ENCODE assay signal across 1 cellular context in the genomic region with DNA sequence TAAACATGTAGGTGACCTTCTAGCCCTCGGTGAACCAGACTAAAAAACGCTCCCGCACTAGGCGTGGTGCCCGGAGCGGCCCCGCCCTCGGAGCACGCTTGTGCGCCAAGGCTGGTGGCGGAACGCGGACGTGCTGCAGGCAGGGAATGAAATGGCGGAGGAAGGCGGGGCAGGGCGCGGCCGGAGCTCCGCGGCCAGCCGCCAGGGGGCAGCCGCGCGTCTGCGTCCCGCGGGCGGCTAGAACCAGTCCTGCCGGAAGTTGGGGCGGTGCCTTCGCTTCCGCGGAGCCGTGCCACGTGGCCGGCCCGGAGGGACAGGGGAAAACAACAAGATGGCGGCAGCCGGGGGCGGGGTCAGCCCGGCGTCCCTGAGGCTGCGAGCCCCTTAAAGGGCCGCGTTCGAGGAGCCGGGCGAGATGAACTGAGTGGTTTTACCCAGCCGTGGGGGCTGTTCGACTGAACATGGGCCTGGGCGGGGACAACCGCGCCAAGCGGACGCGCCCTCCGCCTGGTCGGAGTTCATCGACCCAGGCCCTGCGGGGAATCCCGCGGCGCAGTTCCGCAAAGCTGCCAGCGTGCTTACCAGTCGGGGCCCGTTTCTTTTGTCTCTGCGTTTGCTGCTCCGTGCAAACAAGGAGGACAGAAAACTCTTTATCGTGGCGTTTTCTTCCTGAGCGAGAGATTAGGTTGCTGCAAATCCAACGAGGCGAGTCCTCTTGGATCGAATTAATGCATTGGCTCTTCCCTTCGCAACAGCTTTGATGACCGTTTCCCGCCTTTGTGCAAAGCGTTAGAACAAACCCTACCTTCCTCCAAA.
TF ChIP-seq lines count a peak whose summit lies in the region.

No MANE protein-coding gene starts in this region.

TF ChIP-seq in WTC11, 78 proteins besides CTCF, POLR2A, EP300 and RAD21 (continued from another document and continues in another):
- TF ChIP-seq, protein P1, sequence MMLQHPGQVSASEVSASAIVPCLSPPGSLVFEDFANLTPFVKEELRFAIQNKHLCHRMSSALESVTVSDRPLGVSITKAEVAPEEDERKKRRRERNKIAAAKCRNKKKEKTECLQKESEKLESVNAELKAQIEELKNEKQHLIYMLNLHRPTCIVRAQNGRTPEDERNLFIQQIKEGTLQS (CRISPR knock-in tag; conservative IDR thresholded peaks at IDR 0.05), result 0 out of 2 replicates have a peak, but pooled peaks have one; percentile 23
- no peak for TF ChIP-seq MXD4 (CRISPR knock-in tag; IDR thresholded peaks at IDR 0.05; ENCODE audit: borderline replicate concordance)
- TF ChIP-seq, protein P2, sequence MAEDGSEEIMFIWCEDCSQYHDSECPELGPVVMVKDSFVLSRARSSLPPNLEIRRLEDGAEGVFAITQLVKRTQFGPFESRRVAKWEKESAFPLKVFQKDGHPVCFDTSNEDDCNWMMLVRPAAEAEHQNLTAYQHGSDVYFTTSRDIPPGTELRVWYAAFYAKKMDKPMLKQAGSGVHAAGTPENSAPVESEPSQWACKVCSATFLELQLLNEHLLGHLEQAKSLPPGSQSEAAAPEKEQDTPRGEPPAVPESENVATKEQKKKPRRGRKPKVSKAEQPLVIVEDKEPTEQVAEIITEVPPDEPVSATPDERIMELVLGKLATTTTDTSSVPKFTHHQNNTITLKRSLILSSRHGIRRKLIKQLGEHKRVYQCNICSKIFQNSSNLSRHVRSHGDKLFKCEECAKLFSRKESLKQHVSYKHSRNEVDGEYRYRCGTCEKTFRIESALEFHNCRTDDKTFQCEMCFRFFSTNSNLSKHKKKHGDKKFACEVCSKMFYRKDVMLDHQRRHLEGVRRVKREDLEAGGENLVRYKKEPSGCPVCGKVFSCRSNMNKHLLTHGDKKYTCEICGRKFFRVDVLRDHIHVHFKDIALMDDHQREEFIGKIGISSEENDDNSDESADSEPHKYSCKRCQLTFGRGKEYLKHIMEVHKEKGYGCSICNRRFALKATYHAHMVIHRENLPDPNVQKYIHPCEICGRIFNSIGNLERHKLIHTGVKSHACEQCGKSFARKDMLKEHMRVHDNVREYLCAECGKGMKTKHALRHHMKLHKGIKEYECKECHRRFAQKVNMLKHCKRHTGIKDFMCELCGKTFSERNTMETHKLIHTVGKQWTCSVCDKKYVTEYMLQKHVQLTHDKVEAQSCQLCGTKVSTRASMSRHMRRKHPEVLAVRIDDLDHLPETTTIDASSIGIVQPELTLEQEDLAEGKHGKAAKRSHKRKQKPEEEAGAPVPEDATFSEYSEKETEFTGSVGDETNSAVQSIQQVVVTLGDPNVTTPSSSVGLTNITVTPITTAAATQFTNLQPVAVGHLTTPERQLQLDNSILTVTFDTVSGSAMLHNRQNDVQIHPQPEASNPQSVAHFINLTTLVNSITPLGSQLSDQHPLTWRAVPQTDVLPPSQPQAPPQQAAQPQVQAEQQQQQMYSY (CRISPR knock-in tag; IDR thresholded peaks at IDR 0.05), result no peak
- TF ChIP-seq, protein P3, sequence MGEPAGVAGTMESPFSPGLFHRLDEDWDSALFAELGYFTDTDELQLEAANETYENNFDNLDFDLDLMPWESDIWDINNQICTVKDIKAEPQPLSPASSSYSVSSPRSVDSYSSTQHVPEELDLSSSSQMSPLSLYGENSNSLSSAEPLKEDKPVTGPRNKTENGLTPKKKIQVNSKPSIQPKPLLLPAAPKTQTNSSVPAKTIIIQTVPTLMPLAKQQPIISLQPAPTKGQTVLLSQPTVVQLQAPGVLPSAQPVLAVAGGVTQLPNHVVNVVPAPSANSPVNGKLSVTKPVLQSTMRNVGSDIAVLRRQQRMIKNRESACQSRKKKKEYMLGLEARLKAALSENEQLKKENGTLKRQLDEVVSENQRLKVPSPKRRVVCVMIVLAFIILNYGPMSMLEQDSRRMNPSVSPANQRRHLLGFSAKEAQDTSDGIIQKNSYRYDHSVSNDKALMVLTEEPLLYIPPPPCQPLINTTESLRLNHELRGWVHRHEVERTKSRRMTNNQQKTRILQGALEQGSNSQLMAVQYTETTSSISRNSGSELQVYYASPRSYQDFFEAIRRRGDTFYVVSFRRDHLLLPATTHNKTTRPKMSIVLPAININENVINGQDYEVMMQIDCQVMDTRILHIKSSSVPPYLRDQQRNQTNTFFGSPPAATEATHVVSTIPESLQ (CRISPR knock-in tag; IDR thresholded peaks at IDR 0.05), result no peak
- peak; percentile 37; the same call in 1 of the 2 replicates for TF ChIP-seq NFYB (CRISPR knock-in tag; conservative IDR thresholded peaks at IDR 0.05; ENCODE audit: low read depth)
- TF ChIP-seq, protein P4, sequence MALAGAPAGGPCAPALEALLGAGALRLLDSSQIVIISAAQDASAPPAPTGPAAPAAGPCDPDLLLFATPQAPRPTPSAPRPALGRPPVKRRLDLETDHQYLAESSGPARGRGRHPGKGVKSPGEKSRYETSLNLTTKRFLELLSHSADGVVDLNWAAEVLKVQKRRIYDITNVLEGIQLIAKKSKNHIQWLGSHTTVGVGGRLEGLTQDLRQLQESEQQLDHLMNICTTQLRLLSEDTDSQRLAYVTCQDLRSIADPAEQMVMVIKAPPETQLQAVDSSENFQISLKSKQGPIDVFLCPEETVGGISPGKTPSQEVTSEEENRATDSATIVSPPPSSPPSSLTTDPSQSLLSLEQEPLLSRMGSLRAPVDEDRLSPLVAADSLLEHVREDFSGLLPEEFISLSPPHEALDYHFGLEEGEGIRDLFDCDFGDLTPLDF (CRISPR knock-in tag; IDR thresholded peaks at IDR 0.05), result peak; percentile 14; the same call in 1 of the 2 replicates
- TF ChIP-seq, protein P5, sequence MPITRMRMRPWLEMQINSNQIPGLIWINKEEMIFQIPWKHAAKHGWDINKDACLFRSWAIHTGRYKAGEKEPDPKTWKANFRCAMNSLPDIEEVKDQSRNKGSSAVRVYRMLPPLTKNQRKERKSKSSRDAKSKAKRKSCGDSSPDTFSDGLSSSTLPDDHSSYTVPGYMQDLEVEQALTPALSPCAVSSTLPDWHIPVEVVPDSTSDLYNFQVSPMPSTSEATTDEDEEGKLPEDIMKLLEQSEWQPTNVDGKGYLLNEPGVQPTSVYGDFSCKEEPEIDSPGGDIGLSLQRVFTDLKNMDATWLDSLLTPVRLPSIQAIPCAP (CRISPR knock-in tag; IDR thresholded peaks at IDR 0.05), result peak; percentile 67; the same call in 1 of the 2 replicates
- peak; percentile 49; the same call in 1 of the 2 replicates for TF ChIP-seq SMAD4 (CRISPR knock-in tag; IDR thresholded peaks at IDR 0.05)
- peak; percentile 96 for TF ChIP-seq ETV6 (CRISPR knock-in tag; IDR thresholded peaks at IDR 0.05)
- TF ChIP-seq, protein P6, sequence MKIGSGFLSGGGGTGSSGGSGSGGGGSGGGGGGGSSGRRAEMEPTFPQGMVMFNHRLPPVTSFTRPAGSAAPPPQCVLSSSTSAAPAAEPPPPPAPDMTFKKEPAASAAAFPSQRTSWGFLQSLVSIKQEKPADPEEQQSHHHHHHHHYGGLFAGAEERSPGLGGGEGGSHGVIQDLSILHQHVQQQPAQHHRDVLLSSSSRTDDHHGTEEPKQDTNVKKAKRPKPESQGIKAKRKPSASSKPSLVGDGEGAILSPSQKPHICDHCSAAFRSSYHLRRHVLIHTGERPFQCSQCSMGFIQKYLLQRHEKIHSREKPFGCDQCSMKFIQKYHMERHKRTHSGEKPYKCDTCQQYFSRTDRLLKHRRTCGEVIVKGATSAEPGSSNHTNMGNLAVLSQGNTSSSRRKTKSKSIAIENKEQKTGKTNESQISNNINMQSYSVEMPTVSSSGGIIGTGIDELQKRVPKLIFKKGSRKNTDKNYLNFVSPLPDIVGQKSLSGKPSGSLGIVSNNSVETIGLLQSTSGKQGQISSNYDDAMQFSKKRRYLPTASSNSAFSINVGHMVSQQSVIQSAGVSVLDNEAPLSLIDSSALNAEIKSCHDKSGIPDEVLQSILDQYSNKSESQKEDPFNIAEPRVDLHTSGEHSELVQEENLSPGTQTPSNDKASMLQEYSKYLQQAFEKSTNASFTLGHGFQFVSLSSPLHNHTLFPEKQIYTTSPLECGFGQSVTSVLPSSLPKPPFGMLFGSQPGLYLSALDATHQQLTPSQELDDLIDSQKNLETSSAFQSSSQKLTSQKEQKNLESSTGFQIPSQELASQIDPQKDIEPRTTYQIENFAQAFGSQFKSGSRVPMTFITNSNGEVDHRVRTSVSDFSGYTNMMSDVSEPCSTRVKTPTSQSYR (CRISPR knock-in tag; IDR thresholded peaks at IDR 0.05), result no peak
- TF ChIP-seq, protein P7, sequence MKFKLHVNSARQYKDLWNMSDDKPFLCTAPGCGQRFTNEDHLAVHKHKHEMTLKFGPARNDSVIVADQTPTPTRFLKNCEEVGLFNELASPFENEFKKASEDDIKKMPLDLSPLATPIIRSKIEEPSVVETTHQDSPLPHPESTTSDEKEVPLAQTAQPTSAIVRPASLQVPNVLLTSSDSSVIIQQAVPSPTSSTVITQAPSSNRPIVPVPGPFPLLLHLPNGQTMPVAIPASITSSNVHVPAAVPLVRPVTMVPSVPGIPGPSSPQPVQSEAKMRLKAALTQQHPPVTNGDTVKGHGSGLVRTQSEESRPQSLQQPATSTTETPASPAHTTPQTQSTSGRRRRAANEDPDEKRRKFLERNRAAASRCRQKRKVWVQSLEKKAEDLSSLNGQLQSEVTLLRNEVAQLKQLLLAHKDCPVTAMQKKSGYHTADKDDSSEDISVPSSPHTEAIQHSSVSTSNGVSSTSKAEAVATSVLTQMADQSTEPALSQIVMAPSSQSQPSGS (CRISPR knock-in tag; IDR thresholded peaks at IDR 0.05; ENCODE audit: borderline replicate concordance, low read depth), result no peak
- TF ChIP-seq JAZF1 (CRISPR knock-in tag; IDR thresholded peaks at IDR 0.05), result no peak
- TF ChIP-seq ZNF138 (CRISPR knock-in tag; conservative IDR thresholded peaks at IDR 0.05), result no peak
- TF ChIP-seq ZNF396 (CRISPR knock-in tag; IDR thresholded peaks at IDR 0.05; ENCODE audit: borderline replicate concordance), result no peak
- peak; percentile 98 for TF ChIP-seq FOXK1 (CRISPR knock-in tag; IDR thresholded peaks at IDR 0.05)
- no peak for TF ChIP-seq NFATC4 (CRISPR knock-in tag; IDR thresholded peaks at IDR 0.05)
- TF ChIP-seq MYBL2 (CRISPR knock-in tag; IDR thresholded peaks at IDR 0.05), result peak; percentile 97
- TF ChIP-seq, protein P8, sequence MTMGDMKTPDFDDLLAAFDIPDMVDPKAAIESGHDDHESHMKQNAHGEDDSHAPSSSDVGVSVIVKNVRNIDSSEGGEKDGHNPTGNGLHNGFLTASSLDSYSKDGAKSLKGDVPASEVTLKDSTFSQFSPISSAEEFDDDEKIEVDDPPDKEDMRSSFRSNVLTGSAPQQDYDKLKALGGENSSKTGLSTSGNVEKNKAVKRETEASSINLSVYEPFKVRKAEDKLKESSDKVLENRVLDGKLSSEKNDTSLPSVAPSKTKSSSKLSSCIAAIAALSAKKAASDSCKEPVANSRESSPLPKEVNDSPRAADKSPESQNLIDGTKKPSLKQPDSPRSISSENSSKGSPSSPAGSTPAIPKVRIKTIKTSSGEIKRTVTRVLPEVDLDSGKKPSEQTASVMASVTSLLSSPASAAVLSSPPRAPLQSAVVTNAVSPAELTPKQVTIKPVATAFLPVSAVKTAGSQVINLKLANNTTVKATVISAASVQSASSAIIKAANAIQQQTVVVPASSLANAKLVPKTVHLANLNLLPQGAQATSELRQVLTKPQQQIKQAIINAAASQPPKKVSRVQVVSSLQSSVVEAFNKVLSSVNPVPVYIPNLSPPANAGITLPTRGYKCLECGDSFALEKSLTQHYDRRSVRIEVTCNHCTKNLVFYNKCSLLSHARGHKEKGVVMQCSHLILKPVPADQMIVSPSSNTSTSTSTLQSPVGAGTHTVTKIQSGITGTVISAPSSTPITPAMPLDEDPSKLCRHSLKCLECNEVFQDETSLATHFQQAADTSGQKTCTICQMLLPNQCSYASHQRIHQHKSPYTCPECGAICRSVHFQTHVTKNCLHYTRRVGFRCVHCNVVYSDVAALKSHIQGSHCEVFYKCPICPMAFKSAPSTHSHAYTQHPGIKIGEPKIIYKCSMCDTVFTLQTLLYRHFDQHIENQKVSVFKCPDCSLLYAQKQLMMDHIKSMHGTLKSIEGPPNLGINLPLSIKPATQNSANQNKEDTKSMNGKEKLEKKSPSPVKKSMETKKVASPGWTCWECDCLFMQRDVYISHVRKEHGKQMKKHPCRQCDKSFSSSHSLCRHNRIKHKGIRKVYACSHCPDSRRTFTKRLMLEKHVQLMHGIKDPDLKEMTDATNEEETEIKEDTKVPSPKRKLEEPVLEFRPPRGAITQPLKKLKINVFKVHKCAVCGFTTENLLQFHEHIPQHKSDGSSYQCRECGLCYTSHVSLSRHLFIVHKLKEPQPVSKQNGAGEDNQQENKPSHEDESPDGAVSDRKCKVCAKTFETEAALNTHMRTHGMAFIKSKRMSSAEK (CRISPR knock-in tag; IDR thresholded peaks at IDR 0.05; ENCODE audit: borderline replicate concordance), result no peak
- no peak for TF ChIP-seq ATF1 (CRISPR knock-in tag; IDR thresholded peaks at IDR 0.05)
- TF ChIP-seq, protein P9, sequence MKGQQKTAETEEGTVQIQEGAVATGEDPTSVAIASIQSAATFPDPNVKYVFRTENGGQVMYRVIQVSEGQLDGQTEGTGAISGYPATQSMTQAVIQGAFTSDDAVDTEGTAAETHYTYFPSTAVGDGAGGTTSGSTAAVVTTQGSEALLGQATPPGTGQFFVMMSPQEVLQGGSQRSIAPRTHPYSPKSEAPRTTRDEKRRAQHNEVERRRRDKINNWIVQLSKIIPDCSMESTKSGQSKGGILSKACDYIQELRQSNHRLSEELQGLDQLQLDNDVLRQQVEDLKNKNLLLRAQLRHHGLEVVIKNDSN (CRISPR knock-in tag; IDR thresholded peaks at IDR 0.05), result peak; percentile 92
- TF ChIP-seq, protein P10, sequence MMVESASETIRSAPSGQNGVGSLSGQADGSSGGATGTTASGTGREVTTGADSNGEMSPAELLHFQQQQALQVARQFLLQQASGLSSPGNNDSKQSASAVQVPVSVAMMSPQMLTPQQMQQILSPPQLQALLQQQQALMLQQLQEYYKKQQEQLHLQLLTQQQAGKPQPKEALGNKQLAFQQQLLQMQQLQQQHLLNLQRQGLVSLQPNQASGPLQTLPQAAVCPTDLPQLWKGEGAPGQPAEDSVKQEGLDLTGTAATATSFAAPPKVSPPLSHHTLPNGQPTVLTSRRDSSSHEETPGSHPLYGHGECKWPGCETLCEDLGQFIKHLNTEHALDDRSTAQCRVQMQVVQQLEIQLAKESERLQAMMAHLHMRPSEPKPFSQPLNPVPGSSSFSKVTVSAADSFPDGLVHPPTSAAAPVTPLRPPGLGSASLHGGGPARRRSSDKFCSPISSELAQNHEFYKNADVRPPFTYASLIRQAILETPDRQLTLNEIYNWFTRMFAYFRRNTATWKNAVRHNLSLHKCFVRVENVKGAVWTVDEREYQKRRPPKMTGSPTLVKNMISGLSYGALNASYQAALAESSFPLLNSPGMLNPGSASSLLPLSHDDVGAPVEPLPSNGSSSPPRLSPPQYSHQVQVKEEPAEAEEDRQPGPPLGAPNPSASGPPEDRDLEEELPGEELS (CRISPR knock-in tag; IDR thresholded peaks at IDR 0.05), result peak; percentile 80
- TF ChIP-seq TEAD1 (CRISPR knock-in tag; IDR thresholded peaks at IDR 0.05), result peak; percentile 95
- TF ChIP-seq NFE2L1 (CRISPR knock-in tag; IDR thresholded peaks at IDR 0.05), result 0 out of 2 replicates have a peak, but pooled peaks have one; percentile 79
- no peak for TF ChIP-seq NR1H2 (CRISPR knock-in tag; IDR thresholded peaks at IDR 0.05)
- no peak for TF ChIP-seq ZBTB21 (CRISPR knock-in tag; IDR thresholded peaks at IDR 0.05; ENCODE audit: borderline replicate concordance)
- no peak for TF ChIP-seq OVOL2 (CRISPR knock-in tag; IDR thresholded peaks at IDR 0.05; ENCODE audit: borderline replicate concordance)
- peak; percentile 91 for TF ChIP-seq SMAD3 (CRISPR knock-in tag; IDR thresholded peaks at IDR 0.05; ENCODE audit: borderline replicate concordance)
- TF ChIP-seq, protein P11, sequence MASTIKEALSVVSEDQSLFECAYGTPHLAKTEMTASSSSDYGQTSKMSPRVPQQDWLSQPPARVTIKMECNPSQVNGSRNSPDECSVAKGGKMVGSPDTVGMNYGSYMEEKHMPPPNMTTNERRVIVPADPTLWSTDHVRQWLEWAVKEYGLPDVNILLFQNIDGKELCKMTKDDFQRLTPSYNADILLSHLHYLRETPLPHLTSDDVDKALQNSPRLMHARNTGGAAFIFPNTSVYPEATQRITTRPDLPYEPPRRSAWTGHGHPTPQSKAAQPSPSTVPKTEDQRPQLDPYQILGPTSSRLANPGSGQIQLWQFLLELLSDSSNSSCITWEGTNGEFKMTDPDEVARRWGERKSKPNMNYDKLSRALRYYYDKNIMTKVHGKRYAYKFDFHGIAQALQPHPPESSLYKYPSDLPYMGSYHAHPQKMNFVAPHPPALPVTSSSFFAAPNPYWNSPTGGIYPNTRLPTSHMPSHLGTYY (CRISPR knock-in tag; IDR thresholded peaks at IDR 0.05), result no peak; the same call in 1 of the 2 replicates
